22 cellular contexts compared by ENCODE assay signal in the genomic region with DNA sequence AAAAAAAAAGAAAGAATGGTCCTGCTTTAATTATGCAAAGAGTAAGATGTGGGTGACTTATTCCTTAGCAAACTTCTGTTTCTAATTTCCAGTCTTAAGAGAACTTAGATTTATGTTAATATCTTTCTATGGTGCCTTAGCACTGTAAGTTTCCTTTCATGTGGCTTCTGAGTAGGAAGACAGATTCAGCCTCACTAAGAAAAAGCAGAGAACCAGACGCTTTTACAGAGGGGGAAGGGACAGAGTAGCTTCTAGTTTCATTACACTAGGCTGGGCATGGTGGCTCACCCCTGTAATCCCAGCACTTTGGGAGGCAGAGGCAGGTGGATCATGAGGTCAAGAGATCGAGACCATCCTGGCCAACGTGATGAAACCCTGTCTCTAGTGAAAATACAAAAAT.
"Had no signal": no experiment of that assay in that cellular context is flagged by ENCODE, and none has a peak within 500 bp of the region (broad histone marks: within the 10 kb centered on the region; RNA-seq: fewer than 3 reads in every experiment).

No MANE protein-coding gene starts in this region.

- H3K36me3 Mint-ChIP-seq: natural killer cell treated with Interleukin-12 subunit alpha and Interleukin-12 subunit beta and Interleukin-15 and Interleukin-18, amount 100 ng/mL, for 72 hours had no signal

- H3K4me3 Mint-ChIP-seq: natural killer cell treated with Interleukin-12 subunit alpha and Interleukin-12 subunit beta and Interleukin-15 and Interleukin-18, amount 100 ng/mL, for 72 hours; stimulated activated memory B cell treated with anti-CD40 and anti-IgM and Interleukin-4, amounts not matched to agents 10 μg/mL and 1 μg/mL and 100 μg/mL, for 72 hours; stimulated activated naive CD8-positive, alpha-beta T cell treated with anti-CD3 and anti-CD28 coated beads, Interleukin-15, amount 100 ng/mL, for 72 hours had no signal

- DNase-seq: effector memory CD4-positive, alpha-beta T cell; heart left ventricle; hippocampal formation; left colon; left ventricle myocardium superior; mesenchymal stem cell; mucosa of descending colon; psoas muscle; retina; right lobe of liver; stimulated activated CD4-positive, alpha-beta T cell treated with anti-CD3 and anti-CD28 coated beads, Interleukin-15, amount 100 ng/mL, for 24 hours; stimulated activated CD4-positive, alpha-beta T cell treated with anti-CD3 and anti-CD28 coated beads, Interleukin-1b, Interleukin-23, amount 100 ng/mL, for 48 hours; stimulated activated CD4-positive, alpha-beta T cell treated with anti-CD3 and anti-CD28 coated beads, Interleukin-4, amount 100 ng/mL, for 24 hours; stimulated activated naive CD8-positive, alpha-beta T cell treated with anti-CD3 and anti-CD28 coated beads, Interleukin-15, amount 100 ng/mL, for 72 hours; testis; upper lobe of right lung had no signal

- H3K4me1 Mint-ChIP-seq: stimulated activated memory B cell treated with anti-CD40 and anti-IgM and Interleukin-4, amounts not matched to agents 10 μg/mL and 1 μg/mL and 100 μg/mL, for 72 hours had no signal

- H3K9me3 Mint-ChIP-seq: natural killer cell treated with Interleukin-12 subunit alpha and Interleukin-12 subunit beta and Interleukin-15 and Interleukin-18, amount 100 ng/mL, for 72 hours; stimulated activated memory B cell treated with anti-CD40 and anti-IgM and Interleukin-4, amounts not matched to agents 10 μg/mL and 1 μg/mL and 100 μg/mL, for 72 hours; stimulated activated naive CD8-positive, alpha-beta T cell treated with anti-CD3 and anti-CD28 coated beads, Interleukin-15, amount 100 ng/mL, for 72 hours had no signal

- H3K27me3 ChIP-seq: heart left ventricle, right lobe of liver, testis, tibial nerve, upper lobe of right lung, vagina had no signal

- ATAC-seq: esophagus mucosa; heart left ventricle; left colon; left ventricle myocardium superior; mucosa of descending colon; natural killer cell treated with Interleukin-12 subunit alpha and Interleukin-12 subunit beta and Interleukin-15 and Interleukin-18, amount 100 ng/mL, for 72 hours; psoas muscle; right lobe of liver; stimulated activated memory B cell treated with anti-CD40 and anti-IgM and Interleukin-4, amounts not matched to agents 10 μg/mL and 1 μg/mL and 100 μg/mL, for 72 hours; stimulated activated naive CD8-positive, alpha-beta T cell treated with anti-CD3 and anti-CD28 coated beads, Interleukin-15, amount 100 ng/mL, for 72 hours; upper lobe of right lung had no signal

- H3K27ac Mint-ChIP-seq: natural killer cell treated with Interleukin-12 subunit alpha and Interleukin-12 subunit beta and Interleukin-15 and Interleukin-18, amount 100 ng/mL, for 72 hours; stimulated activated memory B cell treated with anti-CD40 and anti-IgM and Interleukin-4, amounts not matched to agents 10 μg/mL and 1 μg/mL and 100 μg/mL, for 72 hours; stimulated activated naive CD8-positive, alpha-beta T cell treated with anti-CD3 and anti-CD28 coated beads, Interleukin-15, amount 100 ng/mL, for 72 hours had no signal

- H3K27me3 Mint-ChIP-seq: natural killer cell treated with Interleukin-12 subunit alpha and Interleukin-12 subunit beta and Interleukin-15 and Interleukin-18, amount 100 ng/mL, for 72 hours; stimulated activated memory B cell treated with anti-CD40 and anti-IgM and Interleukin-4, amounts not matched to agents 10 μg/mL and 1 μg/mL and 100 μg/mL, for 72 hours; stimulated activated naive CD8-positive, alpha-beta T cell treated with anti-CD3 and anti-CD28 coated beads, Interleukin-15, amount 100 ng/mL, for 72 hours had no signal

- H3K4me3 ChIP-seq: heart left ventricle, lung, mucosa of descending colon, psoas muscle, right lobe of liver, testis, tibial nerve, upper lobe of right lung, vagina had no signal
